ENCODE assay signal across 8 cellular contexts in the genomic region with DNA sequence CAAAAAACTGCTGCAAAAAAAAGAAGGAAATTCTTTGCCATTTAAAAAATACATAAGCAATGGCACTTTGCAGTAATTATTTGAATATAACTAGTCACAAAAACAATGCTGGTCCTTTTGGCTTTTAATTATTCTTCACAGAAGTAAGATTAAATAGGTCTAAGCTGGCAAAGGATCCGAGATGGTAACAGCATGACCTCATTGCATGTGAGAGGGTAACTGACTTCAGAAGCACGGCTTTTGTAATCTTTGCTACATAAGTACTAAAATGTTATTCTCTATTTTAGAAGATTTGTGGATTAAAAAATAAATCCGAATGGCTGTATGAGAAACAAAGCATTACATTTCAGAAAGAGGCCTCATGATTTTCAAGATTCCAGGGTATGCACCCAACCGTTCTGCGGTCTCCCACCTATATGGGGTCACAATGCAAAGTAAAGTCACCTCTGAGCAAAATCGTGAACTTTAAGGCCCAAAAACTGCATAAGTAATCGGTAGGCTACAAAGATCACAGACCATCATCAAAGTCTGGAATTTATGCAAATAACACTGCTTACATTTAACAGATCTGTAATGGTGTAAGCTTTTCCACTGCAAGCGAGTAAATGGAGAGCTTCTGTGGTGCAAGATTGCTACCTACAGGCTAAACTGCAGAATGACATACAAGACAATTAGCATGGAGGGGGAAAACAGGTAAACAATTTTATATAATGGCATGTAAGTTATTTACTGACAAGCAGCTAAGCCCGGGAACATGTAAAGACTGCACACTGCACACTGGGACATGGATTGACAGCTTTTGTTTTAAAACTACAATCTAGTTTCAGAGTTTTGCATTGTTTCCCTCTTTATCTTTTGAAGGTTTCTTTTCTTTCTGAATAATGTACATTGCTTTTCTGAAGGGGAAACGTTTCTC.
DNase-seq lines count a peak whose midpoint lies in the region; ATAC-seq, FAIRE-seq and TF ChIP-seq lines count a peak whose summit lies in the region.

No MANE protein-coding gene starts in this region.

- H4K20me1 ChIP-seq in OCI-LY3 (ENCODE audit: insufficient read depth, low read length): no peaks in the 10 kb centered on the region

- H3K27ac ChIP-seq in cardiac muscle cell (no peak overlapping the region), OCI-LY3 (ENCODE audit: low read length) (no peak overlapping the region), brain microvascular endothelial cell (no peak overlapping the region)

- H3K27me3 ChIP-seq in cardiac muscle cell: no peaks in the 10 kb centered on the region
- peaks cover 8% of the 10 kb centered on the region for H3K27me3 ChIP-seq in OCI-LY3 (ENCODE audit: low read depth, low read length)
- H3K27me3 ChIP-seq in brain microvascular endothelial cell (replicated peaks): no peaks in the 10 kb centered on the region

- H3K9me3 ChIP-seq in cardiac muscle cell (ENCODE audit: low read depth) (no peaks in the 10 kb centered on the region), OCI-LY3 (ENCODE audit: insufficient read depth, low read length) (no peaks in the 10 kb centered on the region)

- H3K4me3 ChIP-seq in cardiac muscle cell: no peak overlapping the region
- H3K4me3 ChIP-seq in OCI-LY3 (ENCODE audit: low read length): peak overlapping the region; percentile 55
- no peak overlapping the region for H3K4me3 ChIP-seq in brain microvascular endothelial cell (ENCODE audit: low read depth, low read length)

- H2AFZ ChIP-seq in OCI-LY3 (ENCODE audit: low read depth, low read length): no peak overlapping the region

- TF ChIP-seq CTCF in cardiac muscle cell (IDR thresholded peaks at IDR 0.05; ENCODE audit: low read depth, low read length) (peak; percentile 72), OCI-LY3 (IDR thresholded peaks at IDR 0.05; ENCODE audit: low read depth, low read length) (peak; percentile 70), brain microvascular endothelial cell (IDR thresholded peaks at IDR 0.05; ENCODE audit: low read depth, low read length, missing control alignments) (peak; percentile 72)

- peak overlapping the region; percentile 70 for H3K4me2 ChIP-seq in OCI-LY3 (ENCODE audit: low read length)

- no peaks in the 10 kb centered on the region for H3K36me3 ChIP-seq in cardiac muscle cell
- H3K36me3 ChIP-seq in OCI-LY3 (replicated peaks; ENCODE audit: low read depth, low read length): no peaks in the 10 kb centered on the region
- H3K36me3 ChIP-seq in brain microvascular endothelial cell (replicated peaks): no peaks in the 10 kb centered on the region

- H3K4me1 ChIP-seq in cardiac muscle cell (ENCODE audit: low read depth) (no peaks in the 10 kb centered on the region), OCI-LY3 (ENCODE audit: low read length) (no peaks in the 10 kb centered on the region)

- H3K9ac ChIP-seq in OCI-LY3 (ENCODE audit: low read length): no peak overlapping the region

- peak; percentile 87 for ATAC-seq in GM21390 (IDR thresholded peaks at IDR 0.05; ENCODE audit: unreplicated experiment)
- ATAC-seq in HG03558 (IDR thresholded peaks at IDR 0.05; ENCODE audit: extremely low read depth, unreplicated experiment): peak; percentile 83

- FAIRE-seq in urothelium cell line (lab: Jason Lieb, UNC): no peak

- in situ Hi-C loops in brain microvascular endothelial cell (cut with HindIII; ENCODE audit: low pct_ligation_motif_present, low sequenced_read_pairs): no loop called here

- H3K79me2 ChIP-seq in OCI-LY3 (ENCODE audit: low read length): no peaks in the 10 kb centered on the region

- DNase-seq in cardiac muscle cell (ENCODE audit: low read depth in 1 of 2, low spot score in 1 of 2) (peak; percentile 51 to 79), cardiac septum (ENCODE audit: low spot score) (no peak), brain microvascular endothelial cell (peak; percentile 45), left kidney (ENCODE audit: low read depth, low spot score) (peak; percentile 83), urothelium cell line (ENCODE audit: low spot score) (peak; percentile 30)

- intact Hi-C loops in cardiac septum (cut with DNase I): no loop called here
